Comparison of ENCODE assay signal across 1 cellular context in genomic region chr17:44541884-44542581, GRCh38.
TF ChIP-seq lines count a peak whose summit lies in the region.

No MANE protein-coding gene starts in this region.

TF ChIP-seq in WTC11, 78 proteins besides CTCF, POLR2A, EP300 and RAD21 (continued from another document):
- no peak for TF ChIP-seq ZNF425 (CRISPR knock-in tag; conservative IDR thresholded peaks at IDR 0.05)
- TF ChIP-seq ETV6 (CRISPR knock-in tag; IDR thresholded peaks at IDR 0.05) = peak; percentile 34; the same call in 1 of the 2 replicates
- peak; percentile 31; the same call in 1 of the 2 replicates for TF ChIP-seq ARID4B (CRISPR knock-in tag; IDR thresholded peaks at IDR 0.05; ENCODE audit: borderline replicate concordance)
- 0 out of 2 replicates have a peak, but pooled peaks have one; percentile 46 for TF ChIP-seq ZNF121 (CRISPR knock-in tag; IDR thresholded peaks at IDR 0.05)
- TF ChIP-seq CREB1 (CRISPR knock-in tag; IDR thresholded peaks at IDR 0.05) = no peak
- TF ChIP-seq ZNF423 (CRISPR knock-in tag; IDR thresholded peaks at IDR 0.05) = peak; percentile 77
- TF ChIP-seq FOXK1 (CRISPR knock-in tag; IDR thresholded peaks at IDR 0.05) = peak; percentile 25; the same call in 1 of the 2 replicates
- peak; percentile 62; the same call in 1 of the 2 replicates for TF ChIP-seq ZNF263 (CRISPR knock-in tag; IDR thresholded peaks at IDR 0.05; ENCODE audit: low read depth)
- 0 out of 2 replicates have a peak, but pooled peaks have one; percentile 38 for TF ChIP-seq SP1 (CRISPR knock-in tag; conservative IDR thresholded peaks at IDR 0.05)
- 0 out of 2 replicates have a peak, but pooled peaks have one; percentile 24 for TF ChIP-seq CREM (CRISPR knock-in tag; IDR thresholded peaks at IDR 0.05)
- no peak for TF ChIP-seq AFF4 (CRISPR knock-in tag; IDR thresholded peaks at IDR 0.05; ENCODE audit: borderline replicate concordance)
